In the genomic region with DNA sequence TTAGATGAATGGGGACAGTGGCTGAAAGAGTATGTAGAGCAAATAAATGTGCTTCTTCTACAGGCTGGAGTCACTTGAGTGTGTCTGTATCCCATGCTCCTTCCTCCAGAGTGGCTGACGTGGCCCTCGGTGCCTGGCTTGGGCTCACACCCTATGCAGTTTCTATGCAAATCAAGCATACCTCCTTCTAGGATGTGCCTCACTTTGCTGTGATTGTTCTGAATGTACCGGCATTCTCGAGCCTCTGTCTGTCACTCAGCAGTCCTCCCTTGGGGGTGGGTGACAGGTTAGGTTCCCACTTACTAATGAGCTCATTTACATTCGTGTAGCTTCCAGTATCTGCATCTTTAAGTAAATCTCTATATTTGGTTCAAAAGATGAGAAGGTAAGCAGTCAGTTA, we compare ENCODE assay signal across 15 cellular contexts. TPM values are rescaled to one million over a fixed set of nuclear protein-coding genes. Genes with fewer than 3 reads are reported as not detected.
DNase-seq lines count a peak whose midpoint lies in the region; ATAC-seq and TF ChIP-seq lines count a peak whose summit lies in the region.
"Had no signal": no experiment of that assay in that cellular context is flagged by ENCODE, and none has a peak within 500 bp of the region (broad histone marks: within the 10 kb centered on the region; RNA-seq: fewer than 3 reads in every experiment).

No MANE protein-coding gene starts in this region.

- no peak overlapping the region for H3K9ac ChIP-seq in BLaER1
- no peak overlapping the region for H3K9ac ChIP-seq in NT2/D1 (ENCODE audit: insufficient read length, low read depth)

- H3K27me3 Mint-ChIP-seq in CD4-positive, alpha-beta T cell, result peaks cover 22% of the 10 kb centered on the region

- H3K27ac Mint-ChIP-seq in CD4-positive, alpha-beta T cell, result no peak overlapping the region
- H3K27ac Mint-ChIP-seq: activated CD4-positive, alpha-beta memory T cell treated with anti-CD3 and anti-CD28 coated beads, Interleukin-2, amount 10 ng/mL, durations not matched to agents 7 days and 5 days; activated naive CD4-positive, alpha-beta T cell treated with anti-CD3 and anti-CD28 coated beads, Interleukin-2, amount 10 ng/mL, durations not matched to agents 7 days and 5 days had no signal

- no peak overlapping the region for H3K4me3 Mint-ChIP-seq in CD4-positive, alpha-beta T cell
- H3K4me3 Mint-ChIP-seq: activated CD4-positive, alpha-beta memory T cell treated with anti-CD3 and anti-CD28 coated beads, Interleukin-2, amount 10 ng/mL, durations not matched to agents 7 days and 5 days; activated naive CD4-positive, alpha-beta T cell treated with anti-CD3 and anti-CD28 coated beads, Interleukin-2, amount 10 ng/mL, durations not matched to agents 7 days and 5 days had no signal

- CTCF ChIA-PET in CD4-positive, alpha-beta T cell (lab: Charles Lee), result no interaction called here

- H3K4me3 ChIP-seq in BLaER1 (peak overlapping the region; percentile 4; the same call in 1 of the 2 replicates), NT2/D1 (ENCODE audit: insufficient read length, low read depth) (no peak overlapping the region)
- H3K4me3 ChIP-seq: A549, esophagus squamous epithelium, thoracic aorta had no signal

- no peaks in the 10 kb centered on the region for H3K9me3 ChIP-seq in BLaER1
- no peaks in the 10 kb centered on the region for H3K9me3 ChIP-seq in NT2/D1 (ENCODE audit: insufficient read depth, low read length)
- no peaks in the 10 kb centered on the region for H3K9me3 ChIP-seq in CD4-positive, alpha-beta T cell (ENCODE audit: control insufficient read depth, low read length)
- H3K9me3 ChIP-seq: A549, esophagus squamous epithelium, thoracic aorta had no signal

- H3K9me3 Mint-ChIP-seq in CD4-positive, alpha-beta T cell, result no peaks in the 10 kb centered on the region
- H3K9me3 Mint-ChIP-seq: activated CD4-positive, alpha-beta memory T cell treated with anti-CD3 and anti-CD28 coated beads, Interleukin-2, amount 10 ng/mL, durations not matched to agents 7 days and 5 days; activated naive CD4-positive, alpha-beta T cell treated with anti-CD3 and anti-CD28 coated beads, Interleukin-2, amount 10 ng/mL, durations not matched to agents 7 days and 5 days had no signal

- H3K4me1 ChIP-seq in BLaER1, result peaks cover 57% of the 10 kb centered on the region
- no peaks in the 10 kb centered on the region for H3K4me1 ChIP-seq in NT2/D1 (ENCODE audit: insufficient read depth, insufficient read length)
- H3K4me1 ChIP-seq: A549 had no signal

- H3K27me3 ChIP-seq in BLaER1 (no peaks in the 10 kb centered on the region), NT2/D1 (ENCODE audit: insufficient read depth, insufficient read length) (no peaks in the 10 kb centered on the region)
- no peaks in the 10 kb centered on the region for H3K27me3 ChIP-seq in CD4-positive, alpha-beta T cell (ENCODE audit: control insufficient read depth, insufficient read depth, low read length)

- TF ChIP-seq CTCF in CD4-positive, alpha-beta T cell (IDR thresholded peaks at IDR 0.05), result no peak

- H3K27ac ChIP-seq in BLaER1, result peak overlapping the region; percentile 56
- no peak overlapping the region for H3K27ac ChIP-seq in CD4-positive, alpha-beta T cell (ENCODE audit: low read depth, low read length)
- H3K27ac ChIP-seq: A549, thoracic aorta had no signal

- H3K4me2 ChIP-seq in BLaER1, result peak overlapping the region; percentile 85
- H3K4me2 ChIP-seq: A549 had no signal

- H3K36me3 ChIP-seq in BLaER1, result no peaks in the 10 kb centered on the region
- no peaks in the 10 kb centered on the region for H3K36me3 ChIP-seq in NT2/D1 (ENCODE audit: insufficient read depth, insufficient read length, low read length)
- H3K36me3 ChIP-seq: esophagus squamous epithelium, thoracic aorta had no signal

- H3K4me1 Mint-ChIP-seq in CD4-positive, alpha-beta T cell (ENCODE audit: low read depth), result peaks cover 9% of the 10 kb centered on the region
- H3K4me1 Mint-ChIP-seq: activated CD4-positive, alpha-beta memory T cell treated with anti-CD3 and anti-CD28 coated beads, Interleukin-2, amount 10 ng/mL, durations not matched to agents 7 days and 5 days; activated naive CD4-positive, alpha-beta T cell treated with anti-CD3 and anti-CD28 coated beads, Interleukin-2, amount 10 ng/mL, durations not matched to agents 7 days and 5 days had no signal

- H3K36me3 Mint-ChIP-seq in CD4-positive, alpha-beta T cell (ENCODE audit: low read depth), result no peaks in the 10 kb centered on the region
- H3K36me3 Mint-ChIP-seq: activated naive CD4-positive, alpha-beta T cell treated with anti-CD3 and anti-CD28 coated beads, Interleukin-2, amount 10 ng/mL, durations not matched to agents 7 days and 5 days had no signal

- H4K20me1 ChIP-seq in BLaER1, result no peaks in the 10 kb centered on the region

- peak; percentile 16 for DNase-seq in NT2/D1 (ENCODE audit: low read depth, low spot score)
- no peak for DNase-seq in NCI-H345 treated with DMSO at 0.1 percent for 48 hours (lab: John Stamatoyannopoulos, UW; ENCODE audit: unreplicated experiment)
- DNase-seq in CD4-positive, alpha-beta T cell, result no peak
- DNase-seq in HCEC 1CT, result no peak
- DNase-seq: activated CD4-positive, alpha-beta memory T cell treated with anti-CD3 and anti-CD28 coated beads, Interleukin-2, amount 10 ng/mL, durations not matched to agents 7 days and 5 days; activated naive CD4-positive, alpha-beta T cell treated with anti-CD3 and anti-CD28 coated beads, Interleukin-2, amount 10 ng/mL, durations not matched to agents 7 days and 5 days; cerebellar nuclear complex; esophagus squamous epithelium; OCI-M1 had no signal

- ATAC-seq in GM19463 (IDR thresholded peaks at IDR 0.05; ENCODE audit: unreplicated experiment) (peak; percentile 61), HG02840 (IDR thresholded peaks at IDR 0.05; ENCODE audit: low FRiP score, unreplicated experiment) (peak; percentile 66), GM18861 (IDR thresholded peaks at IDR 0.05; ENCODE audit: unreplicated experiment) (no peak)
- ATAC-seq in CD4-positive, alpha-beta T cell (ENCODE audit: poor library complexity), result no peak
- ATAC-seq: A549 had no signal

- intact Hi-C loops in CD4-positive, alpha-beta T cell (cut with DNase I, micrococcal nuclease), result no loop called here

- POLR2A ChIA-PET in CD4-positive, alpha-beta T cell (lab: Charles Lee), result no interaction called here

RNA-seq across cellular contexts. Expression of gene HDDC2, which starts 55.1 kb away (rescaled TPM):
- 10 to 100 TPM; 19.4 to 21.6 TPM for total RNA-seq in CD4-positive, alpha-beta T cell

Comparison
In these comparisons a context has a peak if more than half of its experiments do, and no peak if none do; other contexts are left out.
1. ATAC-seq: peak in GM19463 (single experiment) and HG02840 (single experiment); none in CD4-positive, alpha-beta T cell (single experiment) and GM18861 (single experiment).